14 cellular contexts compared by ENCODE assay signal in the genomic region with DNA sequence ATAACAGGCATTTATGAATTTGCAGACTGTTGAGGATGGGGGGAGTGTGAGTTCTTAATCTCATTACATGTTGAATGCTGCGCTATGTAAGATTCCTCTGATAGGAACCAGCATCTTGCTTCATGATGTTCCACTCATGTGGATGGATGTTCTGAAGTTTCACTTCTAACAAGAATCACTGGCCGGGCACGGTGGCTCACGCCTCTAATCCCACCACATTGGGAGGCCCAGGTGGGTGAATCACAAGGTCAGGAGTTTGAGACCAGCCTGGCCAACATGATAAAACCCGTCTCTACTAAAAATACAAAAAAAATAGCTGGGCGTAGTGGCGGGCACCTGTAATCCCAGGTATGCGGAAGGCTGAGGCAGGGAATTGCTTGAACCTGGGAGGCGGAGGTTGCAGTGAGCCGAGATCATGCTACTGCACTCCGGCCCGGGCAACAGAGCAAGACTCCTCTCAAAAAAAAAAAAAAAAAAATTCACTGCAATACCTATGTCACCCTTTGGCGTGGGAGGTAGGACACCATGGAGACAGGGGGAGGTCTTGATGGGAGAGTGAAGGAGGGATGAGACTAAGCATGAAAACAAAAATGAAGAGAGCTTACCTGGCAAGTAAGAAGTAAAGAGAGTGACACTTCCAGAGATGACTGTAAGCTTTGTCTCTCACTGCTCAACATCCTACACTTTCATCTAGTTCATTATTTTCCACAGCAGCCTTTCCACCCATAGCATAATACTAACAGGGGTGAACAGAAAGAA.
"Had no signal": no experiment of that assay in that cellular context is flagged by ENCODE, and none has a peak within 500 bp of the region (broad histone marks: within the 10 kb centered on the region; RNA-seq: fewer than 3 reads in every experiment).

No MANE protein-coding gene starts in this region.

- H3K36me3 Mint-ChIP-seq: neural progenitor cell had no signal

- H3K36me3 ChIP-seq: breast epithelium, lower lobe of right lung, neural progenitor cell, pancreas, tibial artery, uterus, WERI-Rb-1 had no signal

- H3K9me3 ChIP-seq: breast epithelium, lower lobe of right lung, pancreas, tibial artery, uterus had no signal

- H3K27ac Mint-ChIP-seq: neural progenitor cell had no signal

- DNase-seq: activated CD8-positive, alpha-beta memory T cell treated with anti-CD3 and anti-CD28 coated beads, Interleukin-2, amount 50 U/mL, for 48 hours; anterior cingulate cortex; glutamatergic neuron; left cardiac atrium; lower lobe of right lung; midbrain; pancreas; stimulated activated CD8-positive, alpha-beta memory T cell treated with anti-CD3 and anti-CD28 coated beads, Interleukin-4, amount 100 ng/mL, for 48 hours; T1000; tibial artery; uterus; WERI-Rb-1 had no signal

- ATAC-seq: left cardiac atrium, lower lobe of right lung had no signal

- H3K4me3 Mint-ChIP-seq: neural progenitor cell had no signal

- H3K9me3 Mint-ChIP-seq: neural progenitor cell had no signal

- H3K4me3 ChIP-seq: breast epithelium, lower lobe of right lung, neural progenitor cell, pancreas, tibial artery, uterus had no signal

- H3K4me1 ChIP-seq: breast epithelium, lower lobe of right lung, pancreas, uterus had no signal

- H3K27me3 ChIP-seq: breast epithelium, neural progenitor cell, pancreas, tibial artery, uterus had no signal
